In genomic region chr1:161307230-161307768, GRCh38 we compare ENCODE assay signal across 8 cellular contexts. TPM values are rescaled to one million over a fixed set of nuclear protein-coding genes. Genes with fewer than 3 reads are reported as not detected.
DNase-seq lines count a peak whose midpoint lies in the region; ATAC-seq and TF ChIP-seq lines count a peak whose summit lies in the region.

No MANE protein-coding gene starts in this region.

- no peaks in the 10 kb centered on the region for H3K79me2 ChIP-seq in fibroblast of lung (ENCODE audit: control insufficient read depth, insufficient read depth, low read length)
- peaks cover 10% of the 10 kb centered on the region for H3K79me2 ChIP-seq in hepatocyte

- H3K4me3 ChIP-seq in fibroblast of lung (replicated peaks in 1 of 4; ENCODE audit: control extremely low read depth in 1 of 4, insufficient read depth in 1 of 4, low read depth in 3 of 4, low read length in 4 of 4) (no peak overlapping the region), hepatocyte (no peak overlapping the region)

- intact Hi-C loops in activated CD4-positive, alpha-beta T cell treated with anti-CD3 and anti-CD28 coated beads, Interleukin-2, amount 10 ng/mL, durations not matched to agents 24 days and 14 days (cut with micrococcal nuclease): loop anchor here (2.0 kb wide), 1 partner anchor 76 kb away; no protein-coding TSS in a partner anchor

- no peak for TF ChIP-seq CTCF in fibroblast of lung (conservative IDR thresholded peaks at IDR 0.05 in 1 of 2, IDR thresholded peaks at IDR 0.05 in 1 of 2; ENCODE audit: low read depth in 1 of 2, low read length in 2 of 2)
- TF ChIP-seq CTCF in hepatocyte (IDR thresholded peaks at IDR 0.05; ENCODE audit: poor library complexity): no peak

- H3K27me3 ChIP-seq in fibroblast of lung (ENCODE audit: control insufficient read depth, insufficient read depth, low read length) (no peaks in the 10 kb centered on the region), hepatocyte (no peaks in the 10 kb centered on the region)

- ATAC-seq in stimulated activated memory B cell treated with anti-CD40 and anti-IgM and Interleukin-4, amounts not matched to agents 10 μg/mL and 1 μg/mL and 100 μg/mL, for 72 hours: peak; percentile 80

- H2AFZ ChIP-seq in fibroblast of lung (ENCODE audit: low read length) (peak overlapping the region; percentile 72), hepatocyte (no peak overlapping the region)

- H4K20me1 ChIP-seq in fibroblast of lung (ENCODE audit: control insufficient read depth, extremely low read depth, insufficient read depth, low read length): no peaks in the 10 kb centered on the region
- peaks cover 4% of the 10 kb centered on the region for H4K20me1 ChIP-seq in hepatocyte (ENCODE audit: insufficient read depth, poor library complexity, severe bottlenecking)

- H3K4me2 ChIP-seq in fibroblast of lung (ENCODE audit: extremely low read depth, insufficient read depth, low read length): peak overlapping the region; percentile 40
- H3K4me2 ChIP-seq in hepatocyte: no peak overlapping the region

- H3K9ac ChIP-seq in fibroblast of lung (ENCODE audit: insufficient read depth, low read length): no peak overlapping the region

- H3K36me3 ChIP-seq in fibroblast of lung (ENCODE audit: control insufficient read depth, insufficient read depth, low read length): no peaks in the 10 kb centered on the region
- no peaks in the 10 kb centered on the region for H3K36me3 ChIP-seq in hepatocyte (replicated peaks; ENCODE audit: insufficient read depth, low read depth)

- 97% methylated on average over 7 of the region's 7 CpGs for WGBS in hepatocyte (ENCODE audit: low lambda C conversion rate, missing lambda C conversion rate)

- H3K4me1 ChIP-seq in fibroblast of lung (ENCODE audit: control insufficient read depth, extremely low read depth, insufficient read depth, low read length) (peaks cover 16% of the 10 kb centered on the region), hepatocyte (ENCODE audit: insufficient read depth) (peaks cover 10% of the 10 kb centered on the region)

- H3K4me3 Mint-ChIP-seq in activated CD4-positive, alpha-beta T cell treated with anti-CD3 and anti-CD28 coated beads, Interleukin-2, amount 10 ng/mL, durations not matched to agents 24 days and 14 days: peak overlapping the region; percentile 17
- peak overlapping the region; percentile 72 for H3K4me3 Mint-ChIP-seq in stimulated activated memory B cell treated with anti-CD40 and anti-IgM and Interleukin-4, amounts not matched to agents 10 μg/mL and 1 μg/mL and 100 μg/mL, for 72 hours

- 0 out of 2 replicates have a peak, but pooled peaks have one; percentile 27 for TF ChIP-seq POLR2A in Raji (IDR thresholded peaks at IDR 0.05; ENCODE audit: insufficient read depth, low read depth, low read length)

- H3K27ac ChIP-seq in fibroblast of lung (ENCODE audit: insufficient read depth, low read length) (peak overlapping the region; percentile 49), hepatocyte (no peak overlapping the region)

- no peaks in the 10 kb centered on the region for H3K9me3 ChIP-seq in fibroblast of lung (ENCODE audit: control insufficient read depth, insufficient read depth, low read depth, low read length)
- no peaks in the 10 kb centered on the region for H3K9me3 ChIP-seq in hepatocyte (ENCODE audit: low read depth)

- H3K27ac Mint-ChIP-seq in activated CD4-positive, alpha-beta T cell treated with anti-CD3 and anti-CD28 coated beads, Interleukin-2, amount 10 ng/mL, durations not matched to agents 24 days and 14 days: peak overlapping the region; percentile 67
- peak overlapping the region; percentile 95 for H3K27ac Mint-ChIP-seq in stimulated activated memory B cell treated with anti-CD40 and anti-IgM and Interleukin-4, amounts not matched to agents 10 μg/mL and 1 μg/mL and 100 μg/mL, for 72 hours

- peaks cover 38% of the 10 kb centered on the region for H3K4me1 Mint-ChIP-seq in activated CD4-positive, alpha-beta T cell treated with anti-CD3 and anti-CD28 coated beads, Interleukin-2, amount 10 ng/mL, durations not matched to agents 24 days and 14 days
- H3K4me1 Mint-ChIP-seq in stimulated activated memory B cell treated with anti-CD40 and anti-IgM and Interleukin-4, amounts not matched to agents 10 μg/mL and 1 μg/mL and 100 μg/mL, for 72 hours: peaks cover 54% of the 10 kb centered on the region

- H3K9me3 Mint-ChIP-seq in activated CD4-positive, alpha-beta T cell treated with anti-CD3 and anti-CD28 coated beads, Interleukin-2, amount 10 ng/mL, durations not matched to agents 24 days and 14 days: no peaks in the 10 kb centered on the region
- no peaks in the 10 kb centered on the region for H3K9me3 Mint-ChIP-seq in stimulated activated memory B cell treated with anti-CD40 and anti-IgM and Interleukin-4, amounts not matched to agents 10 μg/mL and 1 μg/mL and 100 μg/mL, for 72 hours

- no peaks in the 10 kb centered on the region for H3K27me3 Mint-ChIP-seq in activated CD4-positive, alpha-beta T cell treated with anti-CD3 and anti-CD28 coated beads, Interleukin-2, amount 10 ng/mL, durations not matched to agents 24 days and 14 days
- no peaks in the 10 kb centered on the region for H3K27me3 Mint-ChIP-seq in stimulated activated memory B cell treated with anti-CD40 and anti-IgM and Interleukin-4, amounts not matched to agents 10 μg/mL and 1 μg/mL and 100 μg/mL, for 72 hours

- H3K9me2 ChIP-seq in hepatocyte (replicated peaks; ENCODE audit: insufficient read depth): no peaks in the 10 kb centered on the region

- DNase-seq in activated CD4-positive, alpha-beta T cell treated with anti-CD3 and anti-CD28 coated beads, Interleukin-2, amount 10 ng/mL, durations not matched to agents 24 days and 14 days: peak; percentile 71
- DNase-seq in activated CD4-positive, alpha-beta T cell treated with anti-CD3 and anti-CD28 coated beads, Interleukin-2, amount 50 U/mL, for 48 hours: no peak
- DNase-seq in fibroblast of lung (ENCODE audit: low read depth in 2 of 2): peak in 1 of 2 donors; percentile 58
- no peak for DNase-seq in hepatocyte (ENCODE audit: low spot score)
- no peak for DNase-seq in HPDE6-E6E7 (ENCODE audit: extremely low spot score)
- DNase-seq in ecto neural progenitor cell (ENCODE audit: low spot score): no peak

- peaks cover 6% of the 10 kb centered on the region for H3K36me3 Mint-ChIP-seq in activated CD4-positive, alpha-beta T cell treated with anti-CD3 and anti-CD28 coated beads, Interleukin-2, amount 10 ng/mL, durations not matched to agents 24 days and 14 days (ENCODE audit: low read depth)
- no peaks in the 10 kb centered on the region for H3K36me3 Mint-ChIP-seq in stimulated activated memory B cell treated with anti-CD40 and anti-IgM and Interleukin-4, amounts not matched to agents 10 μg/mL and 1 μg/mL and 100 μg/mL, for 72 hours

RNA-seq across cellular contexts. Expression of gene MPZ, which starts 2.5 kb away (rescaled TPM):
- total RNA-seq in activated CD4-positive, alpha-beta T cell treated with anti-CD3 and anti-CD28 coated beads, Interleukin-2, amount 10 ng/mL, durations not matched to agents 24 days and 14 days: 2.8 and 3.0 TPM in 2 replicates
- 0.51 and 0.99 TPM in 2 replicates for total RNA-seq in fibroblast of lung
- polyA plus RNA-seq in fibroblast of lung: 1.1 and 1.9 TPM in 2 replicates
- 1.0 and 2.6 TPM in 2 replicates for polyA plus RNA-seq in fibroblast of lung (2012)
- 0.67 and 3.8 TPM in 2 replicates for polyA minus RNA-seq in fibroblast of lung (ENCODE audit: low replicate concordance)
- 0.80 and 2.1 TPM in 2 replicates for total RNA-seq in hepatocyte
- 0.21 TPM in 1 of 2 replicates, not detected in the other for polyA plus RNA-seq in hepatocyte

RNA-seq across cellular contexts. Expression of gene SDHC, which starts 6.9 kb away (rescaled TPM):
- total RNA-seq in activated CD4-positive, alpha-beta T cell treated with anti-CD3 and anti-CD28 coated beads, Interleukin-2, amount 10 ng/mL, durations not matched to agents 24 days and 14 days: 174 and 182 TPM in 2 replicates
- total RNA-seq in fibroblast of lung (13.4 and 24.8 TPM in 2 replicates), hepatocyte (131 and 169 TPM in 2 replicates)
- polyA plus RNA-seq in fibroblast of lung (484 and 512 TPM in 2 replicates), hepatocyte (291 and 358 TPM in 2 replicates)
- 287 and 291 TPM in 2 replicates for polyA plus RNA-seq in fibroblast of lung (2012)
- polyA minus RNA-seq in fibroblast of lung (ENCODE audit: low replicate concordance): 104 and 143 TPM in 2 replicates

RNA-seq across cellular contexts. Expression of gene PCP4L1, which starts 48.8 kb away (rescaled TPM):
- total RNA-seq in activated CD4-positive, alpha-beta T cell treated with anti-CD3 and anti-CD28 coated beads, Interleukin-2, amount 10 ng/mL, durations not matched to agents 24 days and 14 days: 0.14 TPM in 1 of 2 replicates, not detected in the other
- total RNA-seq in fibroblast of lung (not detected in 2 replicates), hepatocyte (1.4 and 2.6 TPM in 2 replicates)
- polyA plus RNA-seq in fibroblast of lung (not detected in 2 replicates), hepatocyte (1.4 and 1.7 TPM in 2 replicates)
- not detected in 2 replicates for polyA plus RNA-seq in fibroblast of lung (2012)
- not detected in 2 replicates for polyA minus RNA-seq in fibroblast of lung (ENCODE audit: low replicate concordance)
